Comparison of ENCODE assay signal across 18 cellular contexts in the genomic region with DNA sequence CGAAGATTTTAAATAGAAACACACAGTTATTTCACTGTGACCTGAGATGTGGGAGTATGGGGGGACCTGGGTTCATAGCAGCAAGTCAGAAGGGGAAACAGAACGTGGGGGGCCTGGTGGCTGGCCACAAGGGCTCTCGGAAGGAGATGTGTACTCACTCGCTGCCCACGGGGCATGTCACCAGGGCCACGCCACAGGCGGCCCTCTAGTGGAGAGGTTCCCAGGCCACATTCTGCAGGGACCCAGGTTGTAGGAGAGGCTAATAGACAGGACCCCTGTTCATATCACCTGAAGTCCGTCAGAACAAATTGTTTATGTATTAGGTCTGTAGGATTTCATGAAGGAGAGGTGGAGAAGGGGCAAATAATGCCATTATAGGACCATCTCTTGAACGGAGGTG. TPM values are rescaled to one million over a fixed set of nuclear protein-coding genes. Genes with fewer than 3 reads are reported as not detected.
DNase-seq lines count a peak whose midpoint lies in the region; ATAC-seq, FAIRE-seq and TF ChIP-seq lines count a peak whose summit lies in the region.
"Had no signal": no experiment of that assay in that cellular context is flagged by ENCODE, and none has a peak within 500 bp of the region (broad histone marks: within the 10 kb centered on the region; RNA-seq: fewer than 3 reads in every experiment).

No MANE protein-coding gene starts in this region.

- ATAC-seq in activated CD8-positive, alpha-beta T cell treated with anti-CD3 and anti-CD28 coated beads for 36 hours = no peak
- ATAC-seq in GM18867 (IDR thresholded peaks at IDR 0.05; ENCODE audit: unreplicated experiment) = no peak
- ATAC-seq: activated CD4-positive, CD25-positive, alpha-beta regulatory T cell treated with anti-CD3 and anti-CD28 coated beads, Interleukin-2, amount 50 U/mL, for 24 hours; heart right ventricle; T-cell had no signal

- FAIRE-seq in H1 (lab: Jason Lieb, UNC) = no peak

- H4K8ac ChIP-seq in H1 (ENCODE audit: extremely low read depth, insufficient read depth, low read length) = no peak overlapping the region

- H2BK5ac ChIP-seq in H1 (ENCODE audit: low read depth, low read length) = no peak overlapping the region

- no peak overlapping the region for H3K56ac ChIP-seq in H1 (replicated peaks; ENCODE audit: insufficient read length, low read depth, low read length)

- no peak overlapping the region for H3K27ac Mint-ChIP-seq in activated CD8-positive, alpha-beta T cell treated with anti-CD3 and anti-CD28 coated beads for 36 hours
- H3K27ac Mint-ChIP-seq: T-cell had no signal

- no peaks in the 10 kb centered on the region for H3K79me2 ChIP-seq in H1 (ENCODE audit: control insufficient read depth in 1 of 2, insufficient read depth in 2 of 2, low read length in 2 of 2)

- no peaks in the 10 kb centered on the region for H3K36me3 ChIP-seq in H1 (ENCODE audit: control insufficient read depth in 2 of 4, insufficient read depth in 4 of 4, low read length in 3 of 4)
- H3K36me3 ChIP-seq: heart right ventricle, right lobe of liver, suprapubic skin had no signal

- DNase-seq in 8988T (peak; percentile 20), ELF-1 (ENCODE audit: low read depth, low spot score) (peak; percentile 16), LNCaP clone FGC (ENCODE audit: low read depth) (no peak), H1 (ENCODE audit: low read depth in 1 of 2, low spot score in 2 of 2) (no peak), SHP77 treated with DMSO at 0.1 percent for 48 hours (lab: John Stamatoyannopoulos, UW) (no peak), OCI-M2 (lab: John Stamatoyannopoulos, UW; ENCODE audit: unreplicated experiment) (no peak)
- DNase-seq in activated CD8-positive, alpha-beta T cell treated with anti-CD3 and anti-CD28 coated beads for 36 hours = no peak
- DNase-seq: activated naive CD4-positive, alpha-beta T cell treated with Interleukin-2 at 50 U/mL for 16 hours; COR-L47; heart right ventricle; NCI-H1092; NCI-H69; nucleus accumbens; right lobe of liver; T-cell had no signal

- H3K4me3 ChIP-seq in LNCaP clone FGC (ENCODE audit: low read depth, low read length) (no peak overlapping the region), H1 (ENCODE audit: extremely low read depth in 1 of 4, insufficient read depth in 2 of 4, low read depth in 3 of 4, low read length in 4 of 4) (no peak overlapping the region)
- H3K4me3 ChIP-seq: heart right ventricle, right lobe of liver, suprapubic skin had no signal

- no peak overlapping the region for H2BK120ac ChIP-seq in H1 (replicated peaks; ENCODE audit: low read depth, low read length)

- TF ChIP-seq RAD21 in H1 (IDR thresholded peaks at IDR 0.05 in 1 of 2, conservative IDR thresholded peaks at IDR 0.05 in 1 of 2; ENCODE audit: low read depth in 2 of 2, low read length in 2 of 2) = peak; percentile 16 to 37; a peak in 3 of 4 replicates

- intact Hi-C loops in activated CD8-positive, alpha-beta T cell treated with anti-CD3 and anti-CD28 coated beads for 36 hours (cut with micrococcal nuclease) = no loop called here

- H2BK12ac ChIP-seq in H1 (ENCODE audit: low read depth, low read length) = no peak overlapping the region

- H2AK5ac ChIP-seq in H1 (ENCODE audit: low read depth, low read length) = no peak overlapping the region

- H3K9ac ChIP-seq in H1 (replicated peaks in 1 of 4; ENCODE audit: extremely low read depth in 1 of 4, low read depth in 3 of 4, low read length in 3 of 4) = no peak overlapping the region

- H3K4ac ChIP-seq in H1 (replicated peaks; ENCODE audit: insufficient read length, low read depth, low read length) = no peak overlapping the region

- no peaks in the 10 kb centered on the region for H3K27me3 Mint-ChIP-seq in activated CD8-positive, alpha-beta T cell treated with anti-CD3 and anti-CD28 coated beads for 36 hours
- H3K27me3 Mint-ChIP-seq: T-cell had no signal

- H3K36me3 Mint-ChIP-seq in activated CD8-positive, alpha-beta T cell treated with anti-CD3 and anti-CD28 coated beads for 36 hours (ENCODE audit: low read depth) = no peaks in the 10 kb centered on the region
- H3K36me3 Mint-ChIP-seq: T-cell had no signal

- no peak overlapping the region for H2BK20ac ChIP-seq in H1 (ENCODE audit: low read length)

- no peaks in the 10 kb centered on the region for H3K79me1 ChIP-seq in H1 (ENCODE audit: low read depth, low read length)

- TF ChIP-seq CTCF in LNCaP clone FGC (IDR thresholded peaks at IDR 0.05; ENCODE audit: control insufficient read depth, extremely low read depth, insufficient read depth) (peak; percentile 18), H1 (IDR thresholded peaks at IDR 0.05; ENCODE audit: control extremely low read depth in 1 of 3, insufficient read depth in 1 of 3, low read depth in 1 of 3, low read length in 3 of 3) (peak in 2 of 3 experiments; percentile 38; a peak in 2 of 4 replicates)
- TF ChIP-seq CTCF in activated CD8-positive, alpha-beta T cell treated with anti-CD3 and anti-CD28 coated beads for 36 hours (IDR thresholded peaks at IDR 0.05) = no peak

- no peak for TF ChIP-seq EP300 in H1 (IDR thresholded peaks at IDR 0.05; ENCODE audit: borderline replicate concordance in 1 of 2, low read depth in 2 of 2, low read length in 2 of 2)

- H2AFZ ChIP-seq in H1 (ENCODE audit: low read length) = no peak overlapping the region

- H3K14ac ChIP-seq in H1 (ENCODE audit: insufficient read length) = no peak overlapping the region

- H3K4me1 ChIP-seq in H1 (replicated peaks in 1 of 4; ENCODE audit: control insufficient read depth in 3 of 4, insufficient read depth in 4 of 4, low read length in 3 of 4) = peaks cover 0 to 3% (median under 1%) of the 10 kb centered on the region in 4 experiments; a peak in 1 of 7 replicates
- H3K4me1 ChIP-seq: heart right ventricle, right lobe of liver had no signal

- POLR2A ChIA-PET in H1 (lab: Charles Lee; ENCODE audit: partially characterized antibody) = no interaction called here
- POLR2A ChIA-PET in activated CD8-positive, alpha-beta T cell treated with anti-CD3 and anti-CD28 coated beads for 36 hours (lab: Charles Lee) = no interaction called here

- no peak for TF ChIP-seq POLR2A in H1 (IDR thresholded peaks at IDR 0.05; ENCODE audit: control extremely low read depth in 1 of 2, low read depth in 2 of 2, low read length in 2 of 2)

- H2BK15ac ChIP-seq in H1 (ENCODE audit: low read length) = no peak overlapping the region

- no peaks in the 10 kb centered on the region for H3K4me1 Mint-ChIP-seq in activated CD8-positive, alpha-beta T cell treated with anti-CD3 and anti-CD28 coated beads for 36 hours (ENCODE audit: low read depth)
- H3K4me1 Mint-ChIP-seq: T-cell had no signal

- WGBS in H1 (ENCODE audit: extremely low coverage in 1 of 2, insufficient coverage in 1 of 2, insufficient read length in 1 of 2, insufficient replicate concordance in 2 of 2, low coverage in 1 of 2, low lambda C conversion rate in 2 of 2, missing lambda C conversion rate in 1 of 2), 2 experiments = 80% methylated on average over 9 of the region's 9 CpGs; no CpG with 5 or more reads in 1 of the 2 experiments

- H3K9me3 ChIP-seq in H1 (ENCODE audit: insufficient read depth in 2 of 2, low read depth in 1 of 2, low read length in 1 of 2) = no peaks in the 10 kb centered on the region
- H3K9me3 ChIP-seq: heart right ventricle, right lobe of liver, suprapubic skin had no signal

- no peak overlapping the region for H4K91ac ChIP-seq in H1 (replicated peaks; ENCODE audit: insufficient read length, low read length)

- no peaks in the 10 kb centered on the region for H3K9me3 Mint-ChIP-seq in activated CD8-positive, alpha-beta T cell treated with anti-CD3 and anti-CD28 coated beads for 36 hours
- H3K9me3 Mint-ChIP-seq: T-cell had no signal

- no peak overlapping the region for H3K27ac ChIP-seq in H1 (ENCODE audit: low read depth, low read length)
- H3K27ac ChIP-seq: heart right ventricle, suprapubic skin had no signal

- no peak overlapping the region for H3K4me2 ChIP-seq in H1 (ENCODE audit: insufficient read depth in 1 of 2, low read depth in 2 of 2, low read length in 2 of 2)

- no peaks in the 10 kb centered on the region for H3K27me3 ChIP-seq in H1 (replicated peaks in 1 of 4; ENCODE audit: control insufficient read depth in 3 of 4, extremely low read depth in 1 of 4, insufficient read depth in 3 of 4, low read length in 3 of 4)
- H3K27me3 ChIP-seq: heart right ventricle, right lobe of liver, suprapubic skin had no signal

- H4K5ac ChIP-seq in H1 (ENCODE audit: insufficient read length, low read depth, low read length) = no peak overlapping the region

- no peaks in the 10 kb centered on the region for H4K20me1 ChIP-seq in H1 (replicated peaks in 1 of 2; ENCODE audit: control insufficient read depth in 1 of 2, insufficient read depth in 2 of 2, low read length in 2 of 2)

- H3K4me3 Mint-ChIP-seq in activated CD8-positive, alpha-beta T cell treated with anti-CD3 and anti-CD28 coated beads for 36 hours = no peak overlapping the region
- H3K4me3 Mint-ChIP-seq: T-cell had no signal

- H3K23me2 ChIP-seq in H1 (ENCODE audit: low read depth, low read length) = no peaks in the 10 kb centered on the region

- no peak overlapping the region for H3K23ac ChIP-seq in H1 (ENCODE audit: insufficient read length)

- H3K18ac ChIP-seq in H1 (ENCODE audit: extremely low read depth, low read length) = no peak overlapping the region

- CTCF ChIA-PET in H1 (lab: Charles Lee; ENCODE audit: partially characterized antibody) = interaction anchor here (0.7 to 1.3 kb wide), 6 partner anchors 15 to 724 kb away, joined by 3 to 4 read pairs (median 4); a partner anchor contains a TSS
- CTCF ChIA-PET in activated CD8-positive, alpha-beta T cell treated with anti-CD3 and anti-CD28 coated beads for 36 hours (lab: Charles Lee) = interaction anchor here (2.0 kb wide), 1 partner anchor 13 kb away, joined by 9 read pairs; no protein-coding TSS in a partner anchor

TF ChIP-seq in H1, 55 proteins besides CTCF, POLR2A, EP300 and RAD21:
- no peak for TF ChIP-seq YY1 (IDR thresholded peaks at IDR 0.05; ENCODE audit: low read depth, low read length)
- no peak for TF ChIP-seq SIRT6 (IDR thresholded peaks at IDR 0.05; ENCODE audit: low read length)
- TF ChIP-seq FOSL1 (IDR thresholded peaks at IDR 0.05; ENCODE audit: insufficient read depth, low read depth, low read length) = 0 out of 2 replicates have a peak, but pooled peaks have one; percentile 61

RNA-seq across cellular contexts. Expression of a gene that starts 25.1 kb away (rescaled TPM):
- total RNA-seq in H1 (2021; fragmentation: NEBNext Ultra II Directional; extraction: Animal tissue kit (Norgen Biotek cat#: 25700)) = 1.1 TPM in 2 replicates
- polyA plus RNA-seq in H1 (2011; rRNA removed) = 1.4 and 2.2 TPM in 2 replicates
- polyA plus RNA-seq in H1 (2011; cell fraction: cytosol; rRNA removed) = 1.9 TPM
- 2.0 TPM for polyA plus RNA-seq in H1 (2011; cell fraction: nucleus; rRNA removed)
- 1.0 to 1.4 TPM (median 1.1 TPM) in 4 replicates for polyA plus RNA-seq in H1 (2012, experiment 1 of 2)
- 0.50 TPM for polyA plus RNA-seq in H1 (2012, experiment 2 of 2)
- polyA plus RNA-seq in H1 (2013, experiment 1 of 2) = 2.3 TPM
- 1.5 TPM for polyA plus RNA-seq in H1 (2013, experiment 2 of 2)
- polyA minus RNA-seq in H1 (2011; rRNA and poly(A)+ RNA removed) = 1.5 and 1.8 TPM in 2 replicates
- polyA minus RNA-seq in H1 (2011; cell fraction: cytosol; rRNA and poly(A)+ RNA removed) = 1.5 TPM
- polyA minus RNA-seq in H1 (2011; cell fraction: nucleus; rRNA and poly(A)+ RNA removed) = 1.5 TPM
- under 1 TPM in 1 of 2 experiments, not detected in 1; 0.78 TPM for total RNA-seq in activated CD8-positive, alpha-beta T cell treated with anti-CD3 and anti-CD28 coated beads for 36 hours
- total RNA-seq: heart right ventricle, right lobe of liver had no signal
- polyA plus RNA-seq: heart right ventricle had no signal

Comparison
In these comparisons a context has a peak if more than half of its experiments do, and no peak if none do; other contexts are left out.
1. DNase-seq: peak in 8988T (single experiment) and ELF-1 (single experiment); none in LNCaP clone FGC (single experiment), H1 (0 of 2), SHP77 treated with DMSO at 0.1 percent for 48 hours (single experiment), activated CD8-positive, alpha-beta T cell treated with anti-CD3 and anti-CD28 coated beads for 36 hours (single experiment) and OCI-M2 (single experiment).